1 cellular context compared by ENCODE assay signal in the genomic region with DNA sequence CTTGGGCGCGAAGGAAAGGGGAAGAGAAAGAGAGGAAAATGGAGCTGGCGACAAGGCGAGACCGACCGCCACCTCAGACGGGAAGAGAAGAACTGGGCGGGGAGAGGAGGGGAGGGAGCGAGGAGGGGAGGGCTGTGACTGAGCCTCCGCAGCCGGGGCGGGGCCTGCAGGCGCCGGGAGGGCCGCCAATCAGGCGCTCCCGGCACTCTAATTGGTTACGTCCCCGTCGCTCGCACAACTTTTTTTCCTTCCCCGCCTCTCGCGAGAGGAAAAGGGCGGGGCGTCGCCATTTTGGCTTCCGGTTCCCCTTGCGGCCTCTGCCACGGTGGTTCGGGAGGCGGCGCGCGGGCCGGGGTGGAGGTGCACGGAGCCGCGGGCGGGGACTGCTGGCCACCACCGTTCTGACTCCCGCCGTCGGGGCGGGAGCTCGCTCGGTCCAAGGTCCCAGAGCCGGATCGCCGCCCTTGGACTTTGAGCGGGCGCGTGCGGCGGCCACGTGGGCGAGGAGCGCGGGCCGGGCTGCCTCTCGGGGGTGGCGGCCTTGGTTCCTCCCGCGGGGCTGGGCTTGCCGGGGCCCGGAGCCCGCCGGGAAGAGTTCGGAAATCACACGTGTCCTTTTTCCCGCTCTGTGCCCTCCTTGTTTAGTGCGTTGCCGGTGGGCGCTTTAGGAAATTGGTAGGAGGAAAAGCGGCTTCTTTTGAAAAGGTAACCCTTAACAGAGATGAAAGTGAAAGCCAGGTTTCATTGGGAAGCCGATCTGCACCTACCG.
A peak's percentile ranks its signal among the peaks of the same experiment; 100 is the strongest.
TF ChIP-seq lines count a peak whose summit lies in the region.

A gene (minus strand): TSS at position 94 of the 769 bp plus-strand sequence. CDS start 176 bp downstream, outside the sequence.

TF ChIP-seq in WTC11, 78 proteins besides CTCF, POLR2A, EP300 and RAD21 (continued from another document):
- TF ChIP-seq, protein P1, sequence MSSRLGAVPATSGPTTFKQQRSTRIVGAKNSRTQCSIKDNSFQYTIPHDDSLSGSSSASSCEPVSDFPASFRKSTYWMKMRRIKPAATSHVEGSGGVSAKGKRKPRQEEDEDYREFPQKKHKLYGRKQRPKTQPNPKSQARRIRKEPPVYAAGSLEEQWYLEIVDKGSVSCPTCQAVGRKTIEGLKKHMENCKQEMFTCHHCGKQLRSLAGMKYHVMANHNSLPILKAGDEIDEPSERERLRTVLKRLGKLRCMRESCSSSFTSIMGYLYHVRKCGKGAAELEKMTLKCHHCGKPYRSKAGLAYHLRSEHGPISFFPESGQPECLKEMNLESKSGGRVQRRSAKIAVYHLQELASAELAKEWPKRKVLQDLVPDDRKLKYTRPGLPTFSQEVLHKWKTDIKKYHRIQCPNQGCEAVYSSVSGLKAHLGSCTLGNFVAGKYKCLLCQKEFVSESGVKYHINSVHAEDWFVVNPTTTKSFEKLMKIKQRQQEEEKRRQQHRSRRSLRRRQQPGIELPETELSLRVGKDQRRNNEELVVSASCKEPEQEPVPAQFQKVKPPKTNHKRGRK (CRISPR knock-in tag; IDR thresholded peaks at IDR 0.05; ENCODE audit: borderline replicate concordance), result no peak
- TF ChIP-seq, protein P2, sequence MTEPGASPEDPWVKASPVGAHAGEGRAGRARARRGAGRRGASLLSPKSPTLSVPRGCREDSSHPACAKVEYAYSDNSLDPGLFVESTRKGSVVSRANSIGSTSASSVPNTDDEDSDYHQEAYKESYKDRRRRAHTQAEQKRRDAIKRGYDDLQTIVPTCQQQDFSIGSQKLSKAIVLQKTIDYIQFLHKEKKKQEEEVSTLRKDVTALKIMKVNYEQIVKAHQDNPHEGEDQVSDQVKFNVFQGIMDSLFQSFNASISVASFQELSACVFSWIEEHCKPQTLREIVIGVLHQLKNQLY (CRISPR knock-in tag; IDR thresholded peaks at IDR 0.05), result no peak
- TF ChIP-seq PRRX2 (CRISPR knock-in tag; IDR thresholded peaks at IDR 0.05), result 0 out of 2 replicates have a peak, but pooled peaks have one; percentile 45
- TF ChIP-seq ZNF671 (CRISPR knock-in tag; IDR thresholded peaks at IDR 0.05), result no peak
- TF ChIP-seq, protein P3, sequence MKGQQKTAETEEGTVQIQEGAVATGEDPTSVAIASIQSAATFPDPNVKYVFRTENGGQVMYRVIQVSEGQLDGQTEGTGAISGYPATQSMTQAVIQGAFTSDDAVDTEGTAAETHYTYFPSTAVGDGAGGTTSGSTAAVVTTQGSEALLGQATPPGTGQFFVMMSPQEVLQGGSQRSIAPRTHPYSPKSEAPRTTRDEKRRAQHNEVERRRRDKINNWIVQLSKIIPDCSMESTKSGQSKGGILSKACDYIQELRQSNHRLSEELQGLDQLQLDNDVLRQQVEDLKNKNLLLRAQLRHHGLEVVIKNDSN (CRISPR knock-in tag; IDR thresholded peaks at IDR 0.05), result no peak
TF ChIP-seq in WTC11: peak in this region for 35.
